Comparison of ENCODE assay signal across 11 cellular contexts in genomic region chr15:44319385-44319784, GRCh38. TPM values are rescaled to one million over a fixed set of nuclear protein-coding genes. Genes with fewer than 3 reads are reported as not detected.
DNase-seq lines count a peak whose midpoint lies in the region; ATAC-seq and TF ChIP-seq lines count a peak whose summit lies in the region.
"Had no signal": no experiment of that assay in that cellular context is flagged by ENCODE, and none has a peak within 500 bp of the region (broad histone marks: within the 10 kb centered on the region; RNA-seq: fewer than 3 reads in every experiment).

No MANE protein-coding gene starts in this region.

- H3K27ac ChIP-seq in MM.1S (ENCODE audit: low read length) (peak overlapping the region; percentile 11; the same call in 1 of the 2 replicates), colonic mucosa (no peak overlapping the region)
- H3K27ac ChIP-seq: ascending aorta had no signal

- H3K4me3 ChIP-seq in MM.1S (ENCODE audit: low read length) (peak overlapping the region; percentile 26; the same call in 1 of the 2 replicates), colonic mucosa (no peak overlapping the region)
- H3K4me3 ChIP-seq: ascending aorta had no signal

- H2AFZ ChIP-seq in MM.1S (ENCODE audit: low read length) = no peak overlapping the region

- no peaks in the 10 kb centered on the region for H3K27me3 Mint-ChIP-seq in activated naive CD4-positive, alpha-beta T cell treated with anti-CD3 and anti-CD28 coated beads for 36 hours (ENCODE audit: low read depth)

- no peak overlapping the region for H3K4me3 Mint-ChIP-seq in activated naive CD4-positive, alpha-beta T cell treated with anti-CD3 and anti-CD28 coated beads for 36 hours

- H3K36me3 ChIP-seq in MM.1S (replicated peaks; ENCODE audit: insufficient read depth, low read length) (no peaks in the 10 kb centered on the region), colonic mucosa (no peaks in the 10 kb centered on the region)
- H3K36me3 ChIP-seq: ascending aorta had no signal

- peaks cover 3% of the 10 kb centered on the region for H3K4me1 Mint-ChIP-seq in activated naive CD4-positive, alpha-beta T cell treated with anti-CD3 and anti-CD28 coated beads for 36 hours (ENCODE audit: low read depth)

- H3K9me2 ChIP-seq in MM.1S (replicated peaks; ENCODE audit: insufficient read depth, low read length) = no peaks in the 10 kb centered on the region

- no peak overlapping the region for H3K27ac Mint-ChIP-seq in activated naive CD4-positive, alpha-beta T cell treated with anti-CD3 and anti-CD28 coated beads for 36 hours

- H4K20me1 ChIP-seq in MM.1S (ENCODE audit: insufficient read depth, low read length) = no peaks in the 10 kb centered on the region

- H3K27me3 ChIP-seq in MM.1S (replicated peaks; ENCODE audit: insufficient read depth, low read length) = no peaks in the 10 kb centered on the region
- H3K27me3 ChIP-seq in colonic mucosa = no peaks in the 10 kb centered on the region
- H3K27me3 ChIP-seq: ascending aorta had no signal

- peak; percentile 79 for ATAC-seq in HG02623 (IDR thresholded peaks at IDR 0.05; ENCODE audit: unreplicated experiment)
- ATAC-seq in stimulated activated naive CD8-positive, alpha-beta T cell treated with anti-CD3 and anti-CD28 coated beads, Interleukin-15, Interleukin-2, amounts not matched to agents 100 U/mL and 50 U/mL, for 24 hours = peak; percentile 36
- no peak for ATAC-seq in HG03521 (IDR thresholded peaks at IDR 0.05; ENCODE audit: unreplicated experiment)

- peak overlapping the region; percentile 25; the same call in 1 of the 2 replicates for H3K9ac ChIP-seq in MM.1S (ENCODE audit: low read length)
- H3K9ac ChIP-seq in colonic mucosa (ENCODE audit: low read depth in 2 of 2, low read length in 2 of 2) = no peak overlapping the region

- H3K4me1 ChIP-seq in MM.1S (ENCODE audit: low read length) (peaks cover 8% of the 10 kb centered on the region; the same call in 1 of the 2 replicates), colonic mucosa (peaks cover 2% of the 10 kb centered on the region)
- H3K4me1 ChIP-seq: ascending aorta had no signal

- H3K36me3 Mint-ChIP-seq in activated naive CD4-positive, alpha-beta T cell treated with anti-CD3 and anti-CD28 coated beads for 36 hours (ENCODE audit: low read depth) = no peaks in the 10 kb centered on the region

- no peaks in the 10 kb centered on the region; the same call in 1 of the 2 replicates for H3F3A ChIP-seq in MM.1S (ENCODE audit: insufficient read depth, low read length)

- peak; percentile 9 for DNase-seq in activated naive CD4-positive, alpha-beta T cell treated with anti-CD3 and anti-CD28 coated beads for 36 hours
- DNase-seq in activated naive CD4-positive, alpha-beta T cell treated with Interleukin-2 at 50 U/mL for 16 hours = no peak
- DNase-seq in MM.1S (peak; percentile 74), HCEC 1CT (no peak), colonic mucosa (no peak)
- DNase-seq in stimulated activated naive CD8-positive, alpha-beta T cell treated with anti-CD3 and anti-CD28 coated beads, Interleukin-15, Interleukin-2, amounts not matched to agents 100 U/mL and 50 U/mL, for 24 hours = no peak
- DNase-seq: activated CD8-positive, alpha-beta memory T cell treated with anti-CD3 and anti-CD28 coated beads for 24 hours; Kasumi-1 had no signal

- TF ChIP-seq CTCF in MM.1S (IDR thresholded peaks at IDR 0.05; ENCODE audit: low read length) = peak; percentile 81
- TF ChIP-seq CTCF in colonic mucosa (IDR thresholded peaks at IDR 0.05) = no peak

- peak overlapping the region; percentile 57; the same call in 1 of the 2 replicates for H3K4me2 ChIP-seq in MM.1S (ENCODE audit: low read depth, low read length)

- H3K79me2 ChIP-seq in MM.1S (ENCODE audit: low read length) = peaks cover 82% of the 10 kb centered on the region

- intact Hi-C loops in activated naive CD4-positive, alpha-beta T cell treated with anti-CD3 and anti-CD28 coated beads for 36 hours (cut with micrococcal nuclease) = no loop called here
- intact Hi-C loops in colonic mucosa (cut with DNase I) = no loop called here

- H3K9me3 ChIP-seq in MM.1S (replicated peaks; ENCODE audit: insufficient read depth, low read length) (no peaks in the 10 kb centered on the region), colonic mucosa (no peaks in the 10 kb centered on the region)
- H3K9me3 ChIP-seq: ascending aorta had no signal

- H3K9me3 Mint-ChIP-seq in activated naive CD4-positive, alpha-beta T cell treated with anti-CD3 and anti-CD28 coated beads for 36 hours = no peaks in the 10 kb centered on the region

- CTCF ChIA-PET in activated naive CD4-positive, alpha-beta T cell treated with anti-CD3 and anti-CD28 coated beads for 36 hours (lab: Charles Lee) = interaction anchor here (1.8 kb wide), 1 partner anchor 27 kb away, joined by 7 read pairs; no protein-coding TSS in a partner anchor

RNA-seq across cellular contexts. Expression of gene GOLM2, which starts 30.9 kb away (rescaled TPM):
- 10 to 100 TPM; 15.6 to 18.0 TPM for total RNA-seq in activated naive CD4-positive, alpha-beta T cell treated with anti-CD3 and anti-CD28 coated beads for 36 hours
- total RNA-seq in colonic mucosa = 100 to 1,000 TPM in 1 of 2 donors, 10 to 100 TPM in 1; 96.6 to 115 TPM

Comparison
In these comparisons a context has a peak if more than half of its experiments do, and no peak if none do; other contexts are left out.
1. DNase-seq: peak in activated naive CD4-positive, alpha-beta T cell treated with anti-CD3 and anti-CD28 coated beads for 36 hours (single experiment) and MM.1S (single experiment); none in activated naive CD4-positive, alpha-beta T cell treated with Interleukin-2 at 50 U/mL for 16 hours (single experiment), stimulated activated naive CD8-positive, alpha-beta T cell treated with anti-CD3 and anti-CD28 coated beads, Interleukin-15, Interleukin-2, amounts not matched to agents 100 U/mL and 50 U/mL, for 24 hours (single experiment), HCEC 1CT (single experiment) and colonic mucosa (single experiment).
2. RNA of gene GOLM2, which starts 30.9 kb away (total RNA-seq): 96.6 to 115 TPM in colonic mucosa; 15.6 to 18.0 TPM in activated naive CD4-positive, alpha-beta T cell treated with anti-CD3 and anti-CD28 coated beads for 36 hours; every median in the first group is over 4 times any median in the second.